Comparison of ENCODE assay signal across 8 cellular contexts in genomic region chr11:65014146-65014960, GRCh38. TPM values are rescaled to one million over a fixed set of nuclear protein-coding genes. Genes with fewer than 3 reads are reported as not detected.
DNase-seq lines count a peak whose midpoint lies in the region; ATAC-seq and TF ChIP-seq lines count a peak whose summit lies in the region.

Gene ARL2 (plus strand): TSS chr11:65014160. CDS start chr11:65014208, 48 bp downstream.

- H3F3A ChIP-seq in smooth muscle cell (ENCODE audit: low read depth): peaks cover 6% of the 10 kb centered on the region

- H3K4me1 ChIP-seq in RWPE2 (ENCODE audit: insufficient read depth, poor library complexity, severe bottlenecking): peaks cover 5% of the 10 kb centered on the region
- peaks cover 12 to 17% of the 10 kb centered on the region in 2 donors for H3K4me1 ChIP-seq in adrenal gland (replicated peaks in 1 of 2)
- H3K4me1 ChIP-seq in hepatocyte (ENCODE audit: insufficient read depth): peaks cover 6% of the 10 kb centered on the region
- H3K4me1 ChIP-seq in smooth muscle cell (ENCODE audit: low read depth): peaks cover 10% of the 10 kb centered on the region

- 0 to 1% (median 0%) methylated on average over 8 to 82 of the region's 82 CpGs for WGBS in adrenal gland, 4 donors
- WGBS in hepatocyte (ENCODE audit: low lambda C conversion rate, missing lambda C conversion rate): 7% methylated on average over 57 of the region's 82 CpGs
- 2% methylated on average over 29 of the region's 82 CpGs for WGBS in smooth muscle cell (ENCODE audit: low lambda C conversion rate)

- H3K9me3 ChIP-seq in RWPE2 (ENCODE audit: severe bottlenecking) (no peaks in the 10 kb centered on the region), adrenal gland (replicated peaks in 1 of 3) (no peaks in the 10 kb centered on the region), hepatocyte (ENCODE audit: low read depth) (no peaks in the 10 kb centered on the region), smooth muscle cell (replicated peaks; ENCODE audit: low read depth) (no peaks in the 10 kb centered on the region)

- H3K79me2 ChIP-seq in hepatocyte: peaks cover 20% of the 10 kb centered on the region
- peaks cover 11% of the 10 kb centered on the region for H3K79me2 ChIP-seq in smooth muscle cell (ENCODE audit: low read depth)

- peak within 1 kb of the TSS; percentile 84 for H3K9ac ChIP-seq in smooth muscle cell (ENCODE audit: low read depth)

- H3K36me3 ChIP-seq in RWPE2 (ENCODE audit: low read depth) (peaks cover 8% of the 10 kb centered on the region), adrenal gland (replicated peaks in 1 of 2) (peaks cover 0 to 10% of the 10 kb centered on the region in 2 donors), hepatocyte (replicated peaks; ENCODE audit: insufficient read depth, low read depth) (no peaks in the 10 kb centered on the region), smooth muscle cell (ENCODE audit: low read depth) (no peaks in the 10 kb centered on the region)

- TF ChIP-seq CTCF in RWPE2 (IDR thresholded peaks at IDR 0.05; ENCODE audit: poor library complexity, severe bottlenecking): peak; percentile 95
- peak in 5 of 6 experiments; percentile 36 to 90 (median 89) for TF ChIP-seq CTCF in adrenal gland (IDR thresholded peaks at IDR 0.05)
- peak; percentile 68 for TF ChIP-seq CTCF in hepatocyte (IDR thresholded peaks at IDR 0.05; ENCODE audit: poor library complexity)
- TF ChIP-seq CTCF in smooth muscle cell (IDR thresholded peaks at IDR 0.05; ENCODE audit: borderline replicate concordance, insufficient read depth, poor library complexity, severe bottlenecking): peak; percentile 82

- ATAC-seq in GM18873 (IDR thresholded peaks at IDR 0.05; ENCODE audit: low FRiP score, unreplicated experiment): peak; percentile 47
- peak; percentile 46 for ATAC-seq in HG03095 (IDR thresholded peaks at IDR 0.05; ENCODE audit: unreplicated experiment)
- peak; percentile 66 for ATAC-seq in RWPE2 (ENCODE audit: low read depth)

- H3K9me2 ChIP-seq in hepatocyte (replicated peaks; ENCODE audit: insufficient read depth): no peaks in the 10 kb centered on the region

- H3K4me3 ChIP-seq in RWPE2 (ENCODE audit: severe bottlenecking): peak within 1 kb of the TSS; percentile 80
- H3K4me3 ChIP-seq in adrenal gland: peak within 1 kb of the TSS in 3 of 4 donors; percentile 42 to 76 (median 55)
- peak within 1 kb of the TSS; percentile 56 for H3K4me3 ChIP-seq in hepatocyte
- peak within 1 kb of the TSS; percentile 76 for H3K4me3 ChIP-seq in smooth muscle cell

- H2AFZ ChIP-seq in hepatocyte: peak within 1 kb of the TSS; percentile 91
- H2AFZ ChIP-seq in smooth muscle cell (ENCODE audit: low read depth): peak within 1 kb of the TSS; percentile 98

- TF ChIP-seq POLR2A in adrenal gland (IDR thresholded peaks at IDR 0.05): peak in 1 of 2 donors; percentile 54

- intact Hi-C loops in adrenal gland (cut with DNase I): loop anchor here in 1 of 2 donors (10.0 kb wide), 2 partner anchors 60 to 170 kb away; partner anchors contain the start of gene CDC42BPG

- peak within 1 kb of the TSS; percentile 91 for H3K4me2 ChIP-seq in hepatocyte
- H3K4me2 ChIP-seq in smooth muscle cell: peak within 1 kb of the TSS; percentile 91

- no peaks in the 10 kb centered on the region for H4K20me1 ChIP-seq in hepatocyte (ENCODE audit: insufficient read depth, poor library complexity, severe bottlenecking)
- no peaks in the 10 kb centered on the region for H4K20me1 ChIP-seq in smooth muscle cell (ENCODE audit: low read depth)

- DNase-seq in CD1c-positive myeloid dendritic cell (ENCODE audit: extremely low spot score): peak; percentile 52
- DNase-seq in RWPE2 (ENCODE audit: low spot score): no peak
- DNase-seq in adrenal gland: peak in 5 of 7 donors; percentile 35 to 72 (median 54)
- no peak for DNase-seq in hepatocyte (ENCODE audit: low spot score)
- DNase-seq in smooth muscle cell (lab: John Stamatoyannopoulos, UW; ENCODE audit: unreplicated experiment): no peak
- no peak for DNase-seq in COR-L47 (lab: John Stamatoyannopoulos, UW)

- H3K27ac ChIP-seq in RWPE2 (ENCODE audit: poor library complexity, severe bottlenecking): peak within 1 kb of the TSS; percentile 88
- H3K27ac ChIP-seq in adrenal gland: peak within 1 kb of the TSS; percentile 95 to 100 (median 98)
- H3K27ac ChIP-seq in hepatocyte: peak within 1 kb of the TSS; percentile 98
- H3K27ac ChIP-seq in smooth muscle cell (ENCODE audit: low read depth): peak within 1 kb of the TSS; percentile 93

- H3K27me3 ChIP-seq in RWPE2 (ENCODE audit: insufficient read depth, poor library complexity, severe bottlenecking): no peaks in the 10 kb centered on the region
- H3K27me3 ChIP-seq in adrenal gland: no peaks in the 10 kb centered on the region
- H3K27me3 ChIP-seq in hepatocyte: no peaks in the 10 kb centered on the region
- no peaks in the 10 kb centered on the region for H3K27me3 ChIP-seq in smooth muscle cell (ENCODE audit: low read depth)

RNA-seq across cellular contexts. Expression of gene ARL2, which starts in this region (rescaled TPM):
- total RNA-seq in adrenal gland: 100 to 1,000 TPM in 5 of 8 donors, 10 to 100 TPM in 3; 81.0 to 231 (median 112) TPM
- polyA plus RNA-seq in adrenal gland: 100 to 1,000 TPM in 2 of 3 donors, 10 to 100 TPM in 1; 66.5 to 151 (median 128) TPM
- total RNA-seq in hepatocyte: 68.2 and 69.1 TPM in 2 replicates
- 126 and 127 TPM in 2 replicates for polyA plus RNA-seq in hepatocyte
- 61.0 and 83.3 TPM in 2 replicates for total RNA-seq in smooth muscle cell
- polyA plus RNA-seq in smooth muscle cell: 116 and 122 TPM in 2 replicates

Comparison
In these comparisons a context has a peak if more than half of its experiments do, and no peak if none do; other contexts are left out.
1. DNase-seq: peak in CD1c-positive myeloid dendritic cell (single experiment) and adrenal gland (5 of 7); none in RWPE2 (single experiment), hepatocyte (single experiment), smooth muscle cell (single experiment) and COR-L47 (single experiment).
2. Peak in every context shown above with its lines, with median percentiles within 50 percentile points of each other: ATAC-seq, H3K27ac ChIP-seq, H3K4me3 ChIP-seq and CTCF ChIP-seq.